In the genomic region with DNA sequence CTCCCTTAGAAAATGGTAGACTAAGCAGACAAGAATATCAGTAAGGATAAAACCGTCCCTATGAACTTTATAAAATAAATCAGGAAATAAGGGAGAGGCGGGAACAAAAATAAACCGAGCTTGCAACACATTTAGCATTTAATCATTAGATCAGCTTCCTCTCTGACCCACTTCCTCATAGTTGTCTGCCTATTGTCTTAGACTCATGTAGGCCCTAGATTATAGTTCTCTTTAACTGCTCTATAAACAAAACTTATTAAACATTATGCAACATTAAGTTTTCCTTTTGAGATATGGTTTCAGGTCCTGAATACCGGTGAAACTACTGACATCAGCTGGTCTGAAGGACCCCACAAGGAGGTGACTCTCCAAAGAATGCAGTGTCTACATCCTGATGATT, we compare ENCODE assay signal across 22 cellular contexts. TPM values are rescaled to one million over a fixed set of nuclear protein-coding genes. Genes with fewer than 3 reads are reported as not detected.
DNase-seq lines count a peak whose midpoint lies in the region; ATAC-seq and TF ChIP-seq lines count a peak whose summit lies in the region.
"Had no signal": no experiment of that assay in that cellular context is flagged by ENCODE, and none has a peak within 500 bp of the region (broad histone marks: within the 10 kb centered on the region; RNA-seq: fewer than 3 reads in every experiment).

No MANE protein-coding gene starts in this region.

- H3K9me3 ChIP-seq in heart right ventricle (peaks cover 0 to 19% (median 0%) of the 10 kb centered on the region in 11 donors), upper lobe of right lung (no peaks in the 10 kb centered on the region)
- H3K9me3 ChIP-seq: neutrophil had no signal

- WGBS in heart right ventricle, 2 donors, result 51 to 59% methylated on average over 4 of the region's 4 CpGs

- DNase-seq in heart right ventricle (no peak), Right ventricle myocardium inferior (ENCODE audit: missing footprints) (no peak), OCI-M1 (lab: John Stamatoyannopoulos, UW) (peak; percentile 35), epithelial cell of esophagus (ENCODE audit: low read depth) (peak; percentile 80), upper lobe of right lung (no peak), nephron progenitor cell (no peak), NCI-H524 (lab: John Stamatoyannopoulos, UW) (no peak)
- DNase-seq: activated CD4-positive, alpha-beta memory T cell treated with anti-CD3 and anti-CD28 coated beads, Interleukin-2, amount 10 ng/mL, durations not matched to agents 7 days and 5 days; activated T-cell treated with anti-CD3 and anti-CD28 coated beads, Interleukin-2, amount 50 U/mL, for 4 hours; CD8-positive, alpha-beta memory T cell; cortex of kidney; DND-41; NCI-H2081 treated with DMSO at 0.1 percent for 48 hours; NCI-H526 treated with DMSO at 0.1 percent for 48 hours; retina; stimulated activated CD4-positive, alpha-beta T cell treated with anti-CD3 and anti-CD28 coated beads, Interleukin-15, amount 100 ng/mL, for 24 hours; stimulated activated naive CD4-positive, alpha-beta T cell had no signal

- peaks cover 0 to 3% (median 0%) of the 10 kb centered on the region in 9 donors for H3K4me1 ChIP-seq in heart right ventricle
- H3K4me1 ChIP-seq in upper lobe of right lung, result peaks cover 8% of the 10 kb centered on the region

- H3K27me3 ChIP-seq in heart right ventricle, result no peaks in the 10 kb centered on the region
- H3K27me3 ChIP-seq in upper lobe of right lung, result no peaks in the 10 kb centered on the region
- H3K27me3 ChIP-seq: neutrophil had no signal

- H3K27ac ChIP-seq in heart right ventricle (peak overlapping the region in 7 of 10 donors; percentile 1 to 68 (median 29)), upper lobe of right lung (peak overlapping the region; percentile 67)
- H3K27ac ChIP-seq: neutrophil had no signal

- no peaks in the 10 kb centered on the region for H3K4me1 Mint-ChIP-seq in nephron progenitor cell
- H3K4me1 Mint-ChIP-seq: activated naive CD4-positive, alpha-beta T cell treated with anti-CD3 and anti-CD28 coated beads, Interleukin-2, amount 50 U/mL, for 24 hours; CD8-positive, alpha-beta memory T cell; mesothelial cell of epicardium had no signal

- no peak overlapping the region for H3K4me3 Mint-ChIP-seq in nephron progenitor cell
- H3K4me3 Mint-ChIP-seq: activated CD4-positive, alpha-beta memory T cell treated with anti-CD3 and anti-CD28 coated beads, Interleukin-2, amount 10 ng/mL, durations not matched to agents 7 days and 5 days; activated naive CD4-positive, alpha-beta T cell treated with anti-CD3 and anti-CD28 coated beads, Interleukin-2, amount 50 U/mL, for 24 hours; activated T-cell treated with anti-CD3 and anti-CD28 coated beads, Interleukin-2, amount 50 U/mL, for 4 hours; CD8-positive, alpha-beta memory T cell; mesothelial cell of epicardium; type B pancreatic cell had no signal

- TF ChIP-seq CTCF in heart right ventricle (IDR thresholded peaks at IDR 0.05), result no peak
- TF ChIP-seq CTCF in epithelial cell of esophagus (IDR thresholded peaks at IDR 0.05; ENCODE audit: insufficient read depth, low read depth, low read length, missing control alignments), result no peak
- no peak for TF ChIP-seq CTCF in upper lobe of right lung (IDR thresholded peaks at IDR 0.05)
- no peak for TF ChIP-seq CTCF in nephron progenitor cell (IDR thresholded peaks at IDR 0.05)

- peaks cover 33% of the 10 kb centered on the region for H3K9me3 Mint-ChIP-seq in nephron progenitor cell

- intact Hi-C loops in heart right ventricle (cut with DNase I) (no loop called here), Right ventricle myocardium inferior (cut with DNase I) (no loop called here), upper lobe of right lung (cut with DNase I) (no loop called here)

- ATAC-seq in heart right ventricle (peak in 6 of 8 donors; percentile 44 to 76 (median 56)), Right ventricle myocardium inferior (no peak), upper lobe of right lung (peak; percentile 89), HG03460 (IDR thresholded peaks at IDR 0.05; ENCODE audit: unreplicated experiment) (no peak)
- ATAC-seq: activated T-cell treated with anti-CD3 and anti-CD28 coated beads, Interleukin-2, amount 50 U/mL, for 4 hours had no signal

- no peaks in the 10 kb centered on the region for H3K36me3 ChIP-seq in heart right ventricle
- no peaks in the 10 kb centered on the region for H3K36me3 ChIP-seq in upper lobe of right lung
- H3K36me3 ChIP-seq: neutrophil had no signal

- H3K27me3 Mint-ChIP-seq in nephron progenitor cell (ENCODE audit: low read depth, poor library complexity), result peaks cover 11% of the 10 kb centered on the region
- H3K27me3 Mint-ChIP-seq: activated naive CD4-positive, alpha-beta T cell treated with anti-CD3 and anti-CD28 coated beads, Interleukin-2, amount 50 U/mL, for 24 hours; type B pancreatic cell had no signal

- no peak overlapping the region for H3K4me3 ChIP-seq in heart right ventricle
- H3K4me3 ChIP-seq in epithelial cell of esophagus (ENCODE audit: low read length), result no peak overlapping the region
- no peak overlapping the region for H3K4me3 ChIP-seq in upper lobe of right lung

- no peak overlapping the region for H3K27ac Mint-ChIP-seq in nephron progenitor cell
- H3K27ac Mint-ChIP-seq: activated CD4-positive, alpha-beta memory T cell treated with anti-CD3 and anti-CD28 coated beads, Interleukin-2, amount 10 ng/mL, durations not matched to agents 7 days and 5 days; activated naive CD4-positive, alpha-beta T cell treated with anti-CD3 and anti-CD28 coated beads, Interleukin-2, amount 50 U/mL, for 24 hours; mesothelial cell of epicardium; type B pancreatic cell had no signal

- H3K36me3 Mint-ChIP-seq in nephron progenitor cell (ENCODE audit: low read depth), result peaks cover 12% of the 10 kb centered on the region
- H3K36me3 Mint-ChIP-seq: activated naive CD4-positive, alpha-beta T cell treated with anti-CD3 and anti-CD28 coated beads, Interleukin-2, amount 50 U/mL, for 24 hours; mesothelial cell of epicardium; type B pancreatic cell had no signal

RNA-seq across cellular contexts. Expression of a gene that starts 15.8 kb away (rescaled TPM):
- total RNA-seq in heart right ventricle (10 to 100 TPM in 4 of 10 donors, 1 to 10 TPM in 6; 4.4 to 14.6 (median 7.7) TPM), Right ventricle myocardium inferior (9.5 TPM), upper lobe of right lung (19.6 TPM)
- polyA plus RNA-seq in heart right ventricle, result 10 to 100 TPM in 1 of 2 donors, 1 to 10 TPM in 1; 5.0 to 11.4 TPM

Comparison
In these comparisons a context has a peak if more than half of its experiments do, and no peak if none do; other contexts are left out.
1. ATAC-seq: peak in heart right ventricle (6 of 8) and upper lobe of right lung (single experiment); none in Right ventricle myocardium inferior (single experiment) and HG03460 (single experiment).
2. DNase-seq: peak in OCI-M1 (single experiment) and epithelial cell of esophagus (single experiment); none in heart right ventricle (0 of 2), Right ventricle myocardium inferior (single experiment), upper lobe of right lung (single experiment), nephron progenitor cell (single experiment) and NCI-H524 (0 of 2).